Comparison of ENCODE assay signal across 33 cellular contexts in the genomic region with DNA sequence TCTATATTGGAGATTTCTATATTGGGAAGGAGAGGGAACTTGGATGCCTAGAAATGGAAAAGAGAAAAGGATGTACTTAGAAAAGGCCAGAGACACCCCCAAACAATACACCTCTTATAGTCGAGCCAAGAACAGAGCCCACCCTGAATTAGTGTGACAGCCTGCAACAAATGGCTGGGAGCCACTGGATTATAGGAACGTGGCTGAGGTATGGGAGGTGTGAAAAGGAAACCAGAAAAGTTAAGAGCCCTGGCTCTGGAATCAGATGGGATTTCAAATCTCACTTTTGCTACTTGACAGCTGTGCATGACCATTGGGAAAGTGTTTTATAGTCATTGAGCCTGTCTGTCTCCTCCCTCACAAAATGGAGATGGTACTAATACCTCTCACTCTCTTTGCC.
"Had no signal": no experiment of that assay in that cellular context is flagged by ENCODE, and none has a peak within 500 bp of the region (broad histone marks: within the 10 kb centered on the region; RNA-seq: fewer than 3 reads in every experiment).

No MANE protein-coding gene starts in this region.

- H3K9ac ChIP-seq: KMS-11 had no signal

- H3K27ac ChIP-seq: KMS-11 had no signal

- H3K36me3 ChIP-seq: MG63 had no signal

- H3K4me2 ChIP-seq: KMS-11 had no signal

- H3K4me3 ChIP-seq: MG63 had no signal

- H3K27me3 ChIP-seq: MG63 had no signal

- DNase-seq: Karpas-422, Kasumi-1, KG1, MG63, MM.1S, MV-4-11, NCI-H1048, NCI-H1092, NCI-H1092 treated with DMSO at 0.1 percent for 48 hours, NCI-H1105, NCI-H1105 treated with DMSO at 0.1 percent for 48 hours, NCI-H1417, NCI-H1417 treated with DMSO at 0.1 percent for 48 hours, NCI-H1436, NCI-H1436 treated with DMSO at 0.1 percent for 48 hours, NCI-H146, NCI-H1694, NCI-H1694 treated with DMSO at 0.1 percent for 48 hours, NCI-H187, NCI-H187 treated with DMSO at 0.1 percent for 48 hours, NCI-H1930, NCI-H2029, NCI-H2029 treated with DMSO at 0.1 percent for 48 hours, NCI-H2081, NCI-H2081 treated with DMSO at 0.1 percent for 48 hours, NCI-H2107, NCI-H2171, NCI-H2227 treated with DMSO at 0.1 percent for 48 hours, NCI-H226, NCI-H345, NCI-H446, NCI-H446 treated with DMSO at 0.1 percent for 48 hours had no signal

- H3K9me3 ChIP-seq: MG63 had no signal
